In genomic region chr11:72528121-72528520, GRCh38 we compare ENCODE assay signal across 22 cellular contexts.
"Had no signal": no experiment of that assay in that cellular context is flagged by ENCODE, and none has a peak within 500 bp of the region (broad histone marks: within the 10 kb centered on the region; RNA-seq: fewer than 3 reads in every experiment).

No MANE protein-coding gene starts in this region.

- H3K27ac ChIP-seq: Peyer's patch, SJSA1, WERI-Rb-1 had no signal

- H3K36me3 ChIP-seq: Peyer's patch, SJSA1, WERI-Rb-1 had no signal

- H3K9me3 ChIP-seq: Peyer's patch, SJSA1 had no signal

- H3K4me3 Mint-ChIP-seq: activated CD4-positive, alpha-beta T cell treated with anti-CD3 and anti-CD28 coated beads for 36 hours; activated CD8-positive, alpha-beta memory T cell treated with anti-CD3 and anti-CD28 coated beads, Interleukin-2, amount 10 ng/mL, durations not matched to agents 7 days and 5 days; activated naive CD8-positive, alpha-beta T cell treated with anti-CD3 and anti-CD28 coated beads for 36 hours; activated T-cell treated with anti-CD3 and anti-CD28 coated beads, Interleukin-2, amount 50 U/mL, for 24 hours had no signal

- H3K4me1 Mint-ChIP-seq: activated CD4-positive, alpha-beta T cell treated with anti-CD3 and anti-CD28 coated beads for 36 hours; activated CD8-positive, alpha-beta memory T cell treated with anti-CD3 and anti-CD28 coated beads, Interleukin-2, amount 10 ng/mL, durations not matched to agents 7 days and 5 days; activated naive CD8-positive, alpha-beta T cell treated with anti-CD3 and anti-CD28 coated beads for 36 hours had no signal

- H3K36me3 Mint-ChIP-seq: activated CD8-positive, alpha-beta memory T cell treated with anti-CD3 and anti-CD28 coated beads, Interleukin-2, amount 10 ng/mL, durations not matched to agents 7 days and 5 days; activated naive CD8-positive, alpha-beta T cell treated with anti-CD3 and anti-CD28 coated beads for 36 hours had no signal

- H3K27ac Mint-ChIP-seq: activated CD4-positive, alpha-beta T cell treated with anti-CD3 and anti-CD28 coated beads for 36 hours; activated CD8-positive, alpha-beta memory T cell treated with anti-CD3 and anti-CD28 coated beads, Interleukin-2, amount 10 ng/mL, durations not matched to agents 7 days and 5 days; activated naive CD8-positive, alpha-beta T cell treated with anti-CD3 and anti-CD28 coated beads for 36 hours; activated T-cell treated with anti-CD3 and anti-CD28 coated beads, Interleukin-2, amount 50 U/mL, for 24 hours had no signal

- H3K9me3 Mint-ChIP-seq: activated naive CD8-positive, alpha-beta T cell treated with anti-CD3 and anti-CD28 coated beads for 36 hours; activated T-cell treated with anti-CD3 and anti-CD28 coated beads, Interleukin-2, amount 50 U/mL, for 24 hours had no signal

- H3K4me3 ChIP-seq: Peyer's patch, SJSA1 had no signal

- H3K4me1 ChIP-seq: Peyer's patch, SJSA1 had no signal

- DNase-seq: activated CD4-positive, alpha-beta T cell treated with anti-CD3 and anti-CD28 coated beads for 36 hours; activated CD4-positive, alpha-beta T cell treated with anti-CD3 and anti-CD28 coated beads, Interleukin-2, amount 50 U/mL, for 1 hour; activated CD8-positive, alpha-beta memory T cell treated with anti-CD3 and anti-CD28 coated beads, Interleukin-2, amount 10 ng/mL, durations not matched to agents 7 days and 5 days; activated effector memory CD4-positive, alpha-beta T cell treated with anti-CD3 and anti-CD28 coated beads, Interleukin-2, amount 50 U/mL, for 16 hours; activated naive CD4-positive, alpha-beta T cell treated with Interleukin-2 at 50 U/mL for 16 hours; activated naive CD8-positive, alpha-beta T cell treated with anti-CD3 and anti-CD28 coated beads for 36 hours; activated T-cell treated with anti-CD3 and anti-CD28 coated beads, Interleukin-2, amount 50 U/mL, for 24 hours; cerebellar nuclear complex; Karpas-422; NCI-H1105 treated with DMSO at 0.1 percent for 48 hours; NCI-H1436 treated with DMSO at 0.1 percent for 48 hours; NCI-H187; NCI-H2081; NCI-H510A treated with DMSO at 0.1 percent for 48 hours; NCI-H69; NK-92 treated with Interleukin-12 subunit alpha and Interleukin-12 subunit beta, amount 100 ng/mL, for 24 hours; Peyer's patch; SHP77; T-helper 2 cell; T1000; WERI-Rb-1 had no signal

- ATAC-seq: activated CD4-positive, alpha-beta T cell treated with anti-CD3 and anti-CD28 coated beads for 36 hours; activated CD8-positive, alpha-beta memory T cell treated with anti-CD3 and anti-CD28 coated beads, Interleukin-2, amount 10 ng/mL, durations not matched to agents 7 days and 5 days had no signal

- H3K27me3 ChIP-seq: Peyer's patch, SJSA1 had no signal
